ENCODE assay signal across 21 cellular contexts in genomic region chr12:43310596-43310995, GRCh38.
DNase-seq lines count a peak whose midpoint lies in the region; TF ChIP-seq lines count a peak whose summit lies in the region.
"Had no signal": no experiment of that assay in that cellular context is flagged by ENCODE, and none has a peak within 500 bp of the region (broad histone marks: within the 10 kb centered on the region; RNA-seq: fewer than 3 reads in every experiment).

No MANE protein-coding gene starts in this region.

- H2BK20ac ChIP-seq in H9 (ENCODE audit: low read depth, low read length, poor library complexity, severe bottlenecking): no peak overlapping the region

- TF ChIP-seq CTCF in H9 (conservative IDR thresholded peaks at IDR 0.05) (no peak), brain microvascular endothelial cell (IDR thresholded peaks at IDR 0.05; ENCODE audit: low read depth, low read length, missing control alignments) (no peak), mesothelial cell of epicardium (IDR thresholded peaks at IDR 0.05; ENCODE audit: unreplicated experiment) (no peak)

- no peaks in the 10 kb centered on the region for H3K27me3 Mint-ChIP-seq in H9 (ENCODE audit: low read depth)
- no peaks in the 10 kb centered on the region for H3K27me3 Mint-ChIP-seq in mesothelial cell of epicardium (ENCODE audit: low read depth)
- H3K27me3 Mint-ChIP-seq: CD4-positive, alpha-beta memory T cell had no signal

- no peaks in the 10 kb centered on the region for H3K79me2 ChIP-seq in H9 (ENCODE audit: insufficient read depth, low read length)

- DNase-seq in H9 (no peak), brain microvascular endothelial cell (no peak), mesothelial cell of epicardium (ENCODE audit: low spot score in 2 of 2, unreplicated experiment in 2 of 2) (no peak), retina (no peak), GM03348 (ENCODE audit: low spot score) (no peak)
- DNase-seq in activated naive CD4-positive, alpha-beta T cell treated with anti-CD3 and anti-CD28 coated beads, Interleukin-2, amount 50 U/mL, for 16 hours: no peak
- DNase-seq: BE2C; CD4-positive, alpha-beta memory T cell; DMS79 treated with DMSO at 0.1 percent for 48 hours; H7; MV-4-11; NCI-H1436; NCI-H2029; NCI-H2171; NCI-H446; NK-92 treated with Interleukin-12 subunit alpha and Interleukin-12 subunit beta, amount 100 ng/mL, for 24 hours; SW 1271 had no signal

- H3K56ac ChIP-seq in H9 (ENCODE audit: insufficient read length, low read depth, low read length): no peak overlapping the region

- H3K9me3 Mint-ChIP-seq in H9 (no peaks in the 10 kb centered on the region), mesothelial cell of epicardium (peaks cover 8% of the 10 kb centered on the region)

- H3K4ac ChIP-seq in H9 (ENCODE audit: low read depth, low read length): no peak overlapping the region

- H4K20me1 ChIP-seq in H9 (ENCODE audit: control insufficient read depth, insufficient read depth, insufficient read length): no peaks in the 10 kb centered on the region

- in situ Hi-C loops in brain microvascular endothelial cell (cut with HindIII; ENCODE audit: low pct_ligation_motif_present, low sequenced_read_pairs): no loop called here

- H3K9me3 ChIP-seq in H9 (ENCODE audit: control insufficient read depth, low read depth, low read length) (no peaks in the 10 kb centered on the region), thymus (ENCODE audit: control insufficient read depth) (no peaks in the 10 kb centered on the region)
- H3K9me3 ChIP-seq: BE2C had no signal

- no peak overlapping the region for H3K4me2 ChIP-seq in H9 (ENCODE audit: insufficient read depth, insufficient read length, low read length)

- H4K5ac ChIP-seq in H9 (ENCODE audit: insufficient read length, low read depth, low read length): no peak overlapping the region

- H3K27ac ChIP-seq in H9 (ENCODE audit: insufficient read length, low read depth, low read length) (no peak overlapping the region), brain microvascular endothelial cell (peak overlapping the region; percentile 84), thymus (ENCODE audit: low read depth) (peak overlapping the region; percentile 47)
- H3K27ac ChIP-seq: RWPE1 had no signal

- H2BK15ac ChIP-seq in H9 (ENCODE audit: low read depth, low read length): no peak overlapping the region

- no peak overlapping the region for H4K8ac ChIP-seq in H9 (replicated peaks; ENCODE audit: insufficient read length, low read depth, low read length)

- no peaks in the 10 kb centered on the region for H3K79me1 ChIP-seq in H9 (ENCODE audit: insufficient read depth, low read depth, low read length, poor library complexity, severe bottlenecking)

- H2AK5ac ChIP-seq in H9 (ENCODE audit: insufficient read length, low read length): no peak overlapping the region

- H3K23ac ChIP-seq in H9 (ENCODE audit: insufficient read length, low read depth, low read length): no peak overlapping the region

- no peak overlapping the region for H3T11ph ChIP-seq in H9 (ENCODE audit: low read length)

- no peak overlapping the region for H4K91ac ChIP-seq in H9 (ENCODE audit: insufficient read length, low read depth, low read length)

- H2BK12ac ChIP-seq in H9 (ENCODE audit: insufficient read length, low read depth, low read length): no peak overlapping the region

- H3K4me3 Mint-ChIP-seq in H9 (no peak overlapping the region), mesothelial cell of epicardium (no peak overlapping the region)
- H3K4me3 Mint-ChIP-seq: CD4-positive, alpha-beta memory T cell had no signal

- H3K27me3 ChIP-seq in H9 (ENCODE audit: insufficient read depth, low read length) (no peaks in the 10 kb centered on the region), brain microvascular endothelial cell (replicated peaks) (no peaks in the 10 kb centered on the region), thymus (ENCODE audit: control insufficient read depth, insufficient read depth) (no peaks in the 10 kb centered on the region)
- H3K27me3 ChIP-seq: BE2C had no signal

- no peak overlapping the region for H2BK120ac ChIP-seq in H9 (ENCODE audit: low read depth, low read length, poor library complexity, severe bottlenecking)

- no peaks in the 10 kb centered on the region for H3K23me2 ChIP-seq in H9 (ENCODE audit: insufficient read length, low read depth, low read length, poor library complexity, severe bottlenecking)

- H3K36me3 Mint-ChIP-seq in H9 (ENCODE audit: insufficient read depth in 1 of 3, low read depth in 3 of 3) (no peaks in the 10 kb centered on the region), mesothelial cell of epicardium (no peaks in the 10 kb centered on the region)
- H3K36me3 Mint-ChIP-seq: CD4-positive, alpha-beta memory T cell had no signal

- H3K4me1 ChIP-seq in H9 (ENCODE audit: insufficient read depth, low read length): no peaks in the 10 kb centered on the region
- no peaks in the 10 kb centered on the region for H3K4me1 ChIP-seq in thymus (ENCODE audit: control insufficient read depth, insufficient read depth, low read length)
- H3K4me1 ChIP-seq: BE2C had no signal

- H3K27ac Mint-ChIP-seq in H9 (peak overlapping the region in 2 of 3 experiments; percentile 6 to 52; a peak in 1 of 7 replicates), mesothelial cell of epicardium (peak overlapping the region; percentile 13)
- H3K27ac Mint-ChIP-seq: CD4-positive, alpha-beta memory T cell had no signal

- H3K14ac ChIP-seq in H9 (ENCODE audit: insufficient read depth, low read length): no peak overlapping the region

- H2AFZ ChIP-seq in H9 (ENCODE audit: low read length): no peak overlapping the region

- no peak overlapping the region for H3K4me3 ChIP-seq in brain microvascular endothelial cell (ENCODE audit: low read depth, low read length)
- no peak overlapping the region for H3K4me3 ChIP-seq in thymus (ENCODE audit: low read length)
- H3K4me3 ChIP-seq: GM12878, K562 had no signal

- H3K9ac ChIP-seq in H9 (ENCODE audit: extremely low read depth, insufficient read length, low read length): no peak overlapping the region

- H3K4me1 Mint-ChIP-seq in H9: 0 out of 4 replicates have a peak, but pooled peaks cover 0 to 2% of the 10 kb centered on the region in 2 experiments
- H3K4me1 Mint-ChIP-seq in mesothelial cell of epicardium: peaks cover 3% of the 10 kb centered on the region
- H3K4me1 Mint-ChIP-seq: CD4-positive, alpha-beta memory T cell had no signal

- H3K36me3 ChIP-seq in brain microvascular endothelial cell (replicated peaks) (no peaks in the 10 kb centered on the region), thymus (ENCODE audit: control insufficient read depth, insufficient read depth) (no peaks in the 10 kb centered on the region)
- H3K36me3 ChIP-seq: BE2C had no signal

- H3K18ac ChIP-seq in H9 (ENCODE audit: insufficient read length, low read depth, low read length): no peak overlapping the region

- H2BK5ac ChIP-seq in H9 (ENCODE audit: insufficient read length, low read length): no peak overlapping the region
